In the genomic region with DNA sequence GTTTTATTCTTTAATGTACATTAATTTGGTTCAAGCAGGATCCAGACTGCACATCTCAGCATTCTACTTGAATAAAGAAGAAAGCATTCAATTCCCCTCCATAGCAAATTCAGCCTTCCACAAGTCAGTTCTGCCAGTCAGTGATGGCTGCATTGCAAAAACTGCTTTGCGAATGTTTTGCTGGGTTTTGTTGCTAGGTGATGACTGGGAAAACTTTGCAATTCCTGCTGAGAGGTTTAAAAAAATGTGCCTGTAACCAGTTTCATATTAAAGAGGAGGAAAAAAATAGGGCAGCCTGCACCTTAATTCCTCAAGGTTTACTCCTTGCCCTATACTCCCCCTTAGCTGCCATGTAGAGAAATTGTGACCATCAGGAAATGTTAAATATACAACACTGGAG, we compare ENCODE assay signal across 13 cellular contexts.
DNase-seq lines count a peak whose midpoint lies in the region; ATAC-seq and TF ChIP-seq lines count a peak whose summit lies in the region.
"Had no signal": no experiment of that assay in that cellular context is flagged by ENCODE, and none has a peak within 500 bp of the region (broad histone marks: within the 10 kb centered on the region; RNA-seq: fewer than 3 reads in every experiment).

No MANE protein-coding gene starts in this region.

- H3K27ac ChIP-seq in HEK293 (ENCODE audit: extremely low read depth, low read depth, low read length) (no peak overlapping the region), foreskin keratinocyte (no peak overlapping the region), gastrocnemius medialis (no peak overlapping the region), Karpas-422 (ENCODE audit: low read length) (no peak overlapping the region)
- H3K27ac ChIP-seq: thoracic aorta had no signal

- H3K9me3 Mint-ChIP-seq in osteocyte (ENCODE audit: unreplicated experiment) = no peaks in the 10 kb centered on the region
- H3K9me3 Mint-ChIP-seq: CD4-positive, alpha-beta T cell had no signal

- in situ Hi-C loops in gastrocnemius medialis (cut with MboI; ENCODE audit: low sequenced_read_pairs in 4 of 4) = no loop called here

- peaks cover 2% of the 10 kb centered on the region for H3K4me1 Mint-ChIP-seq in osteocyte (ENCODE audit: unreplicated experiment)

- H3K4me1 ChIP-seq in HEK293 (ENCODE audit: control insufficient read depth, insufficient read depth, low read length) (no peaks in the 10 kb centered on the region; the same call in 1 of the 2 replicates), foreskin keratinocyte (no peaks in the 10 kb centered on the region), gastrocnemius medialis (no peaks in the 10 kb centered on the region), Karpas-422 (ENCODE audit: low read length) (no peaks in the 10 kb centered on the region)

- H3K9ac ChIP-seq in Karpas-422 (ENCODE audit: low read length) = no peak overlapping the region

- no peak for TF ChIP-seq CTCF in HEK293 (tag by site-specific recombination; IDR thresholded peaks at IDR 0.05)
- TF ChIP-seq CTCF in foreskin keratinocyte (conservative IDR thresholded peaks at IDR 0.05) = peak; percentile 14
- TF ChIP-seq CTCF in osteocyte (IDR thresholded peaks at IDR 0.05) = peak; percentile 27
- no peak for TF ChIP-seq CTCF in gastrocnemius medialis (IDR thresholded peaks at IDR 0.05 in 4 of 5, conservative IDR thresholded peaks at IDR 0.05 in 1 of 5)

- H3K79me2 ChIP-seq in Karpas-422 (ENCODE audit: low read length) = no peaks in the 10 kb centered on the region

- CTCF ChIA-PET in HEK293 (lab: Yijun Ruan, JAX) = no interaction called here

- ATAC-seq in foreskin keratinocyte (peak; percentile 14), gastrocnemius medialis (no peak)

- H3K4me2 ChIP-seq in Karpas-422 (ENCODE audit: low read depth, low read length, poor library complexity, severe bottlenecking) = no peak overlapping the region

- no peak overlapping the region for H3K4me3 Mint-ChIP-seq in osteocyte (ENCODE audit: unreplicated experiment)
- H3K4me3 Mint-ChIP-seq: CD4-positive, alpha-beta T cell had no signal

- no peaks in the 10 kb centered on the region for H3K36me3 ChIP-seq in HEK293 (ENCODE audit: control insufficient read depth in 2 of 2, insufficient read depth in 1 of 2, low read length in 2 of 2)
- H3K36me3 ChIP-seq in gastrocnemius medialis = no peaks in the 10 kb centered on the region
- no peaks in the 10 kb centered on the region for H3K36me3 ChIP-seq in Karpas-422 (ENCODE audit: insufficient read depth, low read length)
- H3K36me3 ChIP-seq: thoracic aorta had no signal

- H3K27me3 ChIP-seq in foreskin keratinocyte (no peaks in the 10 kb centered on the region), gastrocnemius medialis (no peaks in the 10 kb centered on the region), Karpas-422 (ENCODE audit: low read length) (no peaks in the 10 kb centered on the region)

- no peaks in the 10 kb centered on the region for H3K36me3 Mint-ChIP-seq in osteocyte (ENCODE audit: unreplicated experiment)

- peak; percentile 17 for DNase-seq in NCI-H226
- peak in 1 of 2 donors; percentile 9 for DNase-seq in foreskin keratinocyte
- DNase-seq in osteocyte (ENCODE audit: extremely low spot score, unreplicated experiment) = no peak
- no peak for DNase-seq in COLO829 (ENCODE audit: low spot score)
- DNase-seq in gastrocnemius medialis = no peak
- no peak for DNase-seq in ecto neural progenitor cell (ENCODE audit: low spot score)
- DNase-seq in Karpas-422 = no peak
- DNase-seq: CD4-positive, alpha-beta T cell; Kasumi-1; NCI-H526; SHP77 had no signal

- H3K4me3 ChIP-seq in HEK293 (ENCODE audit: low read depth, low read length) (no peak overlapping the region), gastrocnemius medialis (no peak overlapping the region), Karpas-422 (ENCODE audit: low read length) (no peak overlapping the region)
- H3K4me3 ChIP-seq: thoracic aorta had no signal

- H3K9me2 ChIP-seq in Karpas-422 (replicated peaks; ENCODE audit: insufficient read depth, low read length) = no peaks in the 10 kb centered on the region

- intact Hi-C loops in gastrocnemius medialis (cut with DNase I; ENCODE audit: low total_unique reads) = no loop called here

- no peaks in the 10 kb centered on the region for H3K9me3 ChIP-seq in HEK293 (ENCODE audit: control insufficient read depth, insufficient read depth, low read depth, low read length)
- no peaks in the 10 kb centered on the region for H3K9me3 ChIP-seq in gastrocnemius medialis
- H3K9me3 ChIP-seq in Karpas-422 (ENCODE audit: low read length) = no peaks in the 10 kb centered on the region
- H3K9me3 ChIP-seq: thoracic aorta had no signal

- H4K20me1 ChIP-seq in Karpas-422 (ENCODE audit: insufficient read depth, low read depth, low read length) = no peaks in the 10 kb centered on the region

- no peak overlapping the region; the same call in 1 of the 2 replicates for H2AFZ ChIP-seq in Karpas-422 (ENCODE audit: low read length)

- TF ChIP-seq POLR2A in gastrocnemius medialis (IDR thresholded peaks at IDR 0.05) = no peak

- no peak overlapping the region for H3K27ac Mint-ChIP-seq in osteocyte (ENCODE audit: unreplicated experiment)
- H3K27ac Mint-ChIP-seq: CD4-positive, alpha-beta T cell had no signal

- H3K27me3 Mint-ChIP-seq in osteocyte (ENCODE audit: unreplicated experiment) = peaks cover 30% of the 10 kb centered on the region

- POLR2A ChIA-PET in HEK293 (lab: Yijun Ruan, JAX) = no interaction called here

TF ChIP-seq in HEK293, 187 proteins besides CTCF, POLR2A, EP300 and RAD21:
- TF ChIP-seq, protein P1, sequence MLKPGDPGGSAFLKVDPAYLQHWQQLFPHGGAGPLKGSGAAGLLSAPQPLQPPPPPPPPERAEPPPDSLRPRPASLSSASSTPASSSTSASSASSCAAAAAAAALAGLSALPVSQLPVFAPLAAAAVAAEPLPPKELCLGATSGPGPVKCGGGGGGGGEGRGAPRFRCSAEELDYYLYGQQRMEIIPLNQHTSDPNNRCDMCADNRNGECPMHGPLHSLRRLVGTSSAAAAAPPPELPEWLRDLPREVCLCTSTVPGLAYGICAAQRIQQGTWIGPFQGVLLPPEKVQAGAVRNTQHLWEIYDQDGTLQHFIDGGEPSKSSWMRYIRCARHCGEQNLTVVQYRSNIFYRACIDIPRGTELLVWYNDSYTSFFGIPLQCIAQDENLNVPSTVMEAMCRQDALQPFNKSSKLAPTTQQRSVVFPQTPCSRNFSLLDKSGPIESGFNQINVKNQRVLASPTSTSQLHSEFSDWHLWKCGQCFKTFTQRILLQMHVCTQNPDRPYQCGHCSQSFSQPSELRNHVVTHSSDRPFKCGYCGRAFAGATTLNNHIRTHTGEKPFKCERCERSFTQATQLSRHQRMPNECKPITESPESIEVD (tag by site-specific recombination; IDR thresholded peaks at IDR 0.05) = peak; percentile 46; the same call in 1 of the 2 replicates
- TF ChIP-seq ZNF660 (tag by site-specific recombination; IDR thresholded peaks at IDR 0.05) = no peak

Comparison
In these comparisons a context has a peak if more than half of its experiments do, and no peak if none do; other contexts are left out.
1. CTCF ChIP-seq: peak in foreskin keratinocyte (single experiment) and osteocyte (single experiment); none in HEK293 (single experiment) and gastrocnemius medialis (0 of 5).